In the genomic region with DNA sequence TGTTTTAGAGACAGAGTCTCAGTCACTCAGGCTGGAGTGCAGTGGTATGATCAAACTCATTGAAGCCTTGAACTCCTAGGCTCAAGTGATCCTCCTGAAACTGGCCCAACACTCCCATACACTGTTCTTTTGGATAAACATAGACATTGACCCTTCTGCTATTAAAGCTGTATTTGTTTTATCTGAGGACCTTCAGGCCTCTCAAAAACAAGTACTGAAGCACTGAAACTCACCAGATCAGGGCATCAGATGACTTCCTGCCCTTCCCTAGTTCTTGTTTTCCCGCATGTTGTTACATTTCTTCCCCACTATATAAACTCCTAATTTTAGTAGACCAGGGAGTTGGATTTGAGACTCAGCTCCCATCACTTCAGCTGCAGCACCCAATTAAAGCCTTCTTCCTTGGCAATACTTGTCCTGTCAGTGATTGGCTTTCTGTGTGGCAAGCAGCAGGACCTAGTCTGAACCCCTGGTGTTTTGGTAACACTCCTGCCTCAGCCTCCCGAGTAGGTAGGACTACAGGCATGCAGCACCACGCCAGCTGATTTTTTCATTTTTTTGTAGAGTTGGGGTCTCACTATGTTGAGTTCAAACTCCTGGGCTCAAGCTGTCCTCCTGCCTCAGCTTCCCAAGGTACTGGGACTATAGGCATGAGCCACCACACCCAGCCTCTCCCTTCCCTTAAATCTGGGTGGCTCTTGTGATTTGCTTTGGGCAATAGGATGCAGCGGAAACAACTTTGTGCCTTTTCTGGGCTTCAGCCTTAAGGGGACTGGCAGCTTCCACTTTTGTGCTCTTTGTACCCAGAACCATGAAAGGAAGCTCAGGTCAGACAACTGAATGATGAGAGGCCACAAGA, we compare ENCODE assay signal across 1 cellular context.
TF ChIP-seq lines count a peak whose summit lies in the region.

No MANE protein-coding gene starts in this region.

TF ChIP-seq in HepG2, 621 proteins besides CTCF, POLR2A, EP300 and RAD21 (continued from another document):
- TF ChIP-seq ZBED4 (CRISPR knock-in tag; IDR thresholded peaks at IDR 0.05; ENCODE audit: borderline replicate concordance), result peak; percentile 73; the same call in 1 of the 2 replicates
